Comparison of ENCODE assay signal across 11 cellular contexts in genomic region chr7:45157653-45158401, GRCh38. TPM values are rescaled to one million over a fixed set of nuclear protein-coding genes. Genes with fewer than 3 reads are reported as not detected.
DNase-seq lines count a peak whose midpoint lies in the region; ATAC-seq and TF ChIP-seq lines count a peak whose summit lies in the region.
"Had no signal": no experiment of that assay in that cellular context is flagged by ENCODE, and none has a peak within 500 bp of the region (broad histone marks: within the 10 kb centered on the region; RNA-seq: fewer than 3 reads in every experiment).

Gene RAMP3, plus strand, starts transcription at chr7:45157791. Its CDS starts 38 bp downstream, at chr7:45157829.

- no peaks in the 10 kb centered on the region; a peak in 1 of 5 replicates for H3K9me3 Mint-ChIP-seq in H9
- H3K9me3 Mint-ChIP-seq in CD4-positive, alpha-beta T cell = no peaks in the 10 kb centered on the region

- H2BK15ac ChIP-seq in H9 (ENCODE audit: low read depth, low read length) = no peak within 1 kb of the TSS

- H3K79me2 ChIP-seq in H9 (ENCODE audit: insufficient read depth, low read length) (no peaks in the 10 kb centered on the region), smooth muscle cell (ENCODE audit: low read depth) (no peaks in the 10 kb centered on the region), OCI-LY7 (ENCODE audit: insufficient read depth, low read depth, low read length) (no peaks in the 10 kb centered on the region)

- no peak within 1 kb of the TSS for H4K5ac ChIP-seq in H9 (ENCODE audit: insufficient read length, low read depth, low read length)

- H3K27me3 Mint-ChIP-seq in H9 (ENCODE audit: low read depth) = peaks cover 42% of the 10 kb centered on the region
- peaks cover 42% of the 10 kb centered on the region for H3K27me3 Mint-ChIP-seq in CD4-positive, alpha-beta T cell

- no peak within 1 kb of the TSS for H3K56ac ChIP-seq in H9 (ENCODE audit: insufficient read length, low read depth, low read length)

- H3T11ph ChIP-seq in H9 (ENCODE audit: low read length) = no peak within 1 kb of the TSS

- H3K4me2 ChIP-seq in H9 (ENCODE audit: insufficient read depth, insufficient read length, low read length) = peak within 1 kb of the TSS; percentile 35
- H3K4me2 ChIP-seq in smooth muscle cell = peak within 1 kb of the TSS; percentile 48
- H3K4me2 ChIP-seq in OCI-LY7 (ENCODE audit: low read length) = no peak within 1 kb of the TSS

- H3K36me3 ChIP-seq in smooth muscle cell (ENCODE audit: low read depth) (no peaks in the 10 kb centered on the region), OCI-LY7 (ENCODE audit: insufficient read depth, low read length) (no peaks in the 10 kb centered on the region)

- no peak within 1 kb of the TSS for H2BK20ac ChIP-seq in H9 (ENCODE audit: low read depth, low read length, poor library complexity, severe bottlenecking)

- no peaks in the 10 kb centered on the region for H4K20me1 ChIP-seq in H9 (ENCODE audit: control insufficient read depth, insufficient read depth, insufficient read length)
- no peaks in the 10 kb centered on the region for H4K20me1 ChIP-seq in smooth muscle cell (ENCODE audit: low read depth)
- no peaks in the 10 kb centered on the region for H4K20me1 ChIP-seq in OCI-LY7 (ENCODE audit: insufficient read depth, low read length)

- H3K23ac ChIP-seq in H9 (ENCODE audit: insufficient read length, low read depth, low read length) = no peak within 1 kb of the TSS

- H3K4ac ChIP-seq in H9 (ENCODE audit: low read depth, low read length) = no peak within 1 kb of the TSS

- CTCF ChIA-PET in CD4-positive, alpha-beta T cell (lab: Charles Lee) = no interaction called here
- CTCF ChIA-PET in OCI-LY7 (lab: Charles Lee; ENCODE audit: unreplicated experiment) = no interaction called here

- no peak for ATAC-seq in GM19463 (IDR thresholded peaks at IDR 0.05; ENCODE audit: unreplicated experiment)
- no peak for ATAC-seq in CD4-positive, alpha-beta T cell (ENCODE audit: poor library complexity)

- TF ChIP-seq CTCF in H9 (conservative IDR thresholded peaks at IDR 0.05) (no peak), smooth muscle cell (IDR thresholded peaks at IDR 0.05; ENCODE audit: borderline replicate concordance, insufficient read depth, poor library complexity, severe bottlenecking) (no peak), OCI-LY7 (conservative IDR thresholded peaks at IDR 0.05; ENCODE audit: low read length) (no peak)
- TF ChIP-seq CTCF in CD4-positive, alpha-beta T cell (IDR thresholded peaks at IDR 0.05) = no peak

- H2AFZ ChIP-seq in H9 (ENCODE audit: low read length) (no peak within 1 kb of the TSS), smooth muscle cell (ENCODE audit: low read depth) (no peak within 1 kb of the TSS), OCI-LY7 (ENCODE audit: low read length) (no peak within 1 kb of the TSS)

- H3K27me3 ChIP-seq in H9 (ENCODE audit: insufficient read depth, low read length) = peaks cover 10% of the 10 kb centered on the region; the same call in 1 of the 2 replicates
- H3K27me3 ChIP-seq in smooth muscle cell (ENCODE audit: low read depth) = peaks cover 45% of the 10 kb centered on the region
- H3K27me3 ChIP-seq in CD4-positive, alpha-beta T cell (ENCODE audit: control insufficient read depth, insufficient read depth, low read length) = peaks cover 29% of the 10 kb centered on the region

- H2AK5ac ChIP-seq in H9 (ENCODE audit: insufficient read length, low read length) = no peak within 1 kb of the TSS

- H2BK120ac ChIP-seq in H9 (ENCODE audit: low read depth, low read length, poor library complexity, severe bottlenecking) = no peak within 1 kb of the TSS

- H3K9me3 ChIP-seq in H9 (ENCODE audit: control insufficient read depth, low read depth, low read length) = no peaks in the 10 kb centered on the region
- no peaks in the 10 kb centered on the region for H3K9me3 ChIP-seq in smooth muscle cell (replicated peaks; ENCODE audit: low read depth)
- no peaks in the 10 kb centered on the region for H3K9me3 ChIP-seq in CD4-positive, alpha-beta T cell (ENCODE audit: control insufficient read depth, low read length)
- H3K9me3 ChIP-seq in OCI-LY7 (ENCODE audit: low read length) = no peaks in the 10 kb centered on the region

- POLR2A ChIA-PET in CD4-positive, alpha-beta T cell (lab: Charles Lee) = no interaction called here
- POLR2A ChIA-PET in OCI-LY7 (lab: Charles Lee) = no interaction called here

- no peak within 1 kb of the TSS for H2BK12ac ChIP-seq in H9 (ENCODE audit: insufficient read length, low read depth, low read length)

- peaks cover 2% of the 10 kb centered on the region for H3K23me2 ChIP-seq in H9 (ENCODE audit: insufficient read length, low read depth, low read length, poor library complexity, severe bottlenecking)

- H3K27ac ChIP-seq in H9 (ENCODE audit: insufficient read length, low read depth, low read length) (no peak within 1 kb of the TSS), smooth muscle cell (ENCODE audit: low read depth) (no peak within 1 kb of the TSS), OCI-LY7 (ENCODE audit: low read depth, low read length, poor library complexity, severe bottlenecking) (no peak within 1 kb of the TSS)
- H3K27ac ChIP-seq in CD4-positive, alpha-beta T cell (ENCODE audit: low read depth, low read length) = no peak within 1 kb of the TSS

- H3K27ac Mint-ChIP-seq in H9 = no peak within 1 kb of the TSS; a peak in 1 of 7 replicates
- H3K27ac Mint-ChIP-seq in CD4-positive, alpha-beta T cell = no peak within 1 kb of the TSS

- H3F3A ChIP-seq in smooth muscle cell (ENCODE audit: low read depth) = no peaks in the 10 kb centered on the region

- H3K14ac ChIP-seq in H9 (ENCODE audit: insufficient read depth, low read length) = no peak within 1 kb of the TSS; the same call in 1 of the 2 replicates

- H3K4me1 ChIP-seq in H9 (ENCODE audit: insufficient read depth, low read length) (no peaks in the 10 kb centered on the region), smooth muscle cell (ENCODE audit: low read depth) (no peaks in the 10 kb centered on the region), OCI-LY7 (ENCODE audit: insufficient read depth, low read length, poor library complexity, severe bottlenecking) (peaks cover 6% of the 10 kb centered on the region)

- H3K9me2 ChIP-seq in OCI-LY7 (ENCODE audit: insufficient read depth, low read length) = no peaks in the 10 kb centered on the region

- no peak within 1 kb of the TSS for H3K18ac ChIP-seq in H9 (ENCODE audit: insufficient read length, low read depth, low read length)

- H4K91ac ChIP-seq in H9 (ENCODE audit: insufficient read length, low read depth, low read length) = no peak within 1 kb of the TSS

- H3K79me1 ChIP-seq in H9 (ENCODE audit: insufficient read depth, low read depth, low read length, poor library complexity, severe bottlenecking) = no peaks in the 10 kb centered on the region

- BruUV-seq in OCI-LY7 (replicated peaks; lab: Mats Ljungman, UMichigan) = no TSS peak

- intact Hi-C loops in CD4-positive, alpha-beta T cell (cut with DNase I, micrococcal nuclease) = no loop called here
- intact Hi-C loops in OCI-LY7 (cut with micrococcal nuclease; ENCODE audit: unreplicated experiment) = no loop called here

- H3K4me3 Mint-ChIP-seq in H9 = peak within 1 kb of the TSS; percentile 67 to 85
- no peak within 1 kb of the TSS for H3K4me3 Mint-ChIP-seq in CD4-positive, alpha-beta T cell

- no peak within 1 kb of the TSS for H3K9ac ChIP-seq in H9 (ENCODE audit: extremely low read depth, insufficient read length, low read length)
- no peak within 1 kb of the TSS for H3K9ac ChIP-seq in smooth muscle cell (ENCODE audit: low read depth)

- H3K4me1 Mint-ChIP-seq in H9 = peaks cover 15 to 16% of the 10 kb centered on the region in 2 experiments
- peaks cover 15% of the 10 kb centered on the region for H3K4me1 Mint-ChIP-seq in CD4-positive, alpha-beta T cell (ENCODE audit: low read depth)

- H3K36me3 Mint-ChIP-seq in H9 (ENCODE audit: insufficient read depth in 1 of 3, low read depth in 3 of 3) = no peaks in the 10 kb centered on the region; a peak in 1 of 7 replicates
- no peaks in the 10 kb centered on the region for H3K36me3 Mint-ChIP-seq in CD4-positive, alpha-beta T cell (ENCODE audit: low read depth)

- no peak within 1 kb of the TSS for H2BK5ac ChIP-seq in H9 (ENCODE audit: insufficient read length, low read length)

- H3K4me3 ChIP-seq in smooth muscle cell (no peak within 1 kb of the TSS), OCI-LY7 (ENCODE audit: low read depth, low read length, poor library complexity, severe bottlenecking) (no peak within 1 kb of the TSS)

- H4K8ac ChIP-seq in H9 (replicated peaks; ENCODE audit: insufficient read length, low read depth, low read length) = no peak within 1 kb of the TSS

- no CpG with 5 or more reads among the region's 56 CpGs for WGBS in H9 (ENCODE audit: extremely low coverage, insufficient read length, low lambda C conversion rate)
- 29% methylated on average over 35 of the region's 56 CpGs for WGBS in smooth muscle cell (ENCODE audit: low lambda C conversion rate)

- DNase-seq in H9 (no peak), dermis microvascular lymphatic vessel endothelial cell (ENCODE audit: low read depth in 2 of 2) (no peak), left kidney (ENCODE audit: low read depth, low spot score) (peak; percentile 31), smooth muscle cell (lab: John Stamatoyannopoulos, UW; ENCODE audit: unreplicated experiment) (no peak), NCI-H345 (lab: John Stamatoyannopoulos, UW) (no peak), OCI-LY7 (ENCODE audit: low spot score) (no peak)
- no peak for DNase-seq in CD4-positive, alpha-beta T cell
- DNase-seq: activated CD8-positive, alpha-beta memory T cell treated with anti-CD3 and anti-CD28 coated beads for 24 hours; occipital lobe had no signal

RNA-seq across cellular contexts. Expression of gene RAMP3, which starts in this region (rescaled TPM):
- total RNA-seq in H9 (2021) (0.63 and 0.66 TPM in 2 replicates), dermis microvascular lymphatic vessel endothelial cell (32.3 and 213 TPM in 2 replicates), smooth muscle cell (not detected in 2 replicates), OCI-LY7 (2022) (not detected in 2 replicates)
- not detected in 2 replicates for polyA plus RNA-seq in smooth muscle cell
- not detected for total RNA-seq in CD4-positive, alpha-beta T cell
- not detected in 2 replicates for total RNA-seq in OCI-LY7 (2014; rRNA removed; shearing (Covaris generic))
- total RNA-seq: bronchial epithelial cell had no signal

Comparison
In these comparisons a context has a peak if more than half of its experiments do, and no peak if none do; other contexts are left out.
1. RNA of gene RAMP3 (total RNA-seq): 32.3 to 213 TPM in dermis microvascular lymphatic vessel endothelial cell; 0.63 to 0.66 TPM in H9, not detected in CD4-positive, alpha-beta T cell, not detected in smooth muscle cell and not detected in OCI-LY7; every median in the first group is over 10 times any median in the second.